8 cellular contexts compared by ENCODE assay signal in genomic region chr16:46911038-46911437, GRCh38. TPM values are rescaled to one million over a fixed set of nuclear protein-coding genes. Genes with fewer than 3 reads are reported as not detected.
DNase-seq lines count a peak whose midpoint lies in the region; ATAC-seq lines count a peak whose summit lies in the region.

No MANE protein-coding gene starts in this region.

- ATAC-seq in GM18498 (IDR thresholded peaks at IDR 0.05; ENCODE audit: unreplicated experiment) (peak; percentile 76), GM19467 (IDR thresholded peaks at IDR 0.05; ENCODE audit: unreplicated experiment) (peak; percentile 45), HG03135 (IDR thresholded peaks at IDR 0.05; ENCODE audit: unreplicated experiment) (peak; percentile 51), HG03196 (IDR thresholded peaks at IDR 0.05; ENCODE audit: unreplicated experiment) (no peak), Right ventricle myocardium inferior (no peak)

- DNase-seq in cerebellar cortex (ENCODE audit: low spot score) = peak; percentile 21
- no peak for DNase-seq in kidney glomerular epithelial cell (lab: John Stamatoyannopoulos, UW)
- DNase-seq in RKO (ENCODE audit: low spot score) = no peak
- no peak for DNase-seq in Right ventricle myocardium inferior (ENCODE audit: missing footprints)

- intact Hi-C loops in Right ventricle myocardium inferior (cut with DNase I) = no loop called here

RNA-seq across cellular contexts. Expression of gene GPT2, which starts 26.9 kb away (rescaled TPM):
- total RNA-seq in Right ventricle myocardium inferior = 21.9 TPM

Comparison
In these comparisons a context has a peak if more than half of its experiments do, and no peak if none do; other contexts are left out.
1. ATAC-seq: peak in GM18498 (single experiment), GM19467 (single experiment) and HG03135 (single experiment); none in HG03196 (single experiment) and Right ventricle myocardium inferior (single experiment).